Comparison of ENCODE assay signal across 11 cellular contexts in the genomic region with DNA sequence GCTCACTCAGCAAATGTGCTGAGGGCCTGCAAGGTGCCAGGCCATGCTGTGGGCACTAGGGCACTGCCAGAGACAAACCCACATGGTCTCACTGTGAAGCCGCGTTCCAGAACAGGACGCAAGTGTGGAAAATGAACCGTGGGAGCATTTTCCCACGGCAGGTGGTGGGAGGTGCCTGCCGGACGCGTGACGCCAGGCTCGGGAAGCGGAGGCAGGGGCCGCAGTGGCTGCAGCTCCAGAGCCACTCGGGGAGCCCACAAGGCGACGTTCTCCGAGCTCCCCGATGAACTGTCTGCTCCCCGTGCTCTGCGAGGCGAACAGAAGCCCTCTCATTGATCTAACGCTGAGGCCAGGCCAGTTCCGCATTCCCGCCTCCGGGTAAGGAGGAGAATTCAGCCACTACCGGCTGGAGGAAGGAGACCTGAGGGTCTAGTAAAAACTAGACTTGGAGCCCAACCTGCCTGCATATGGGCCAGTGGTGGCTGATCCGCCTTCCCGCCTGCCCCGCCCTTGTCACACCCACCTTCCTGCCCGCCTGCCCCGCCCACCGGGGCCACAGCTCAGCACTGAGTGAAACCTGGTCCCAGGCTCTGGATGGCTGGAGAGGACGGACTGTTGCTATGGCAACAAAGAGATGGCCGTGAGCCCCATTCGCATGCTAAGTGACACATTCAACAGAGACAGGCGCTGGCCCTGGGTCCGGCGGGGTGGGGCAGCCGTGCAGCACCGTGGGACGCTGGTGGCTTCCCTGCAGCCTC. TPM values are rescaled to one million over a fixed set of nuclear protein-coding genes. Genes with fewer than 3 reads are reported as not detected.
DNase-seq lines count a peak whose midpoint lies in the region; ATAC-seq and TF ChIP-seq lines count a peak whose summit lies in the region.
"Had no signal": no experiment of that assay in that cellular context is flagged by ENCODE, and none has a peak within 500 bp of the region (broad histone marks: within the 10 kb centered on the region; RNA-seq: fewer than 3 reads in every experiment).

No MANE protein-coding gene starts in this region.

- peaks cover 0 to under 1% (median 0%) of the 10 kb centered on the region in 3 donors for H3K9me3 ChIP-seq in esophagus squamous epithelium

- no peak for TF ChIP-seq POLR2A in esophagus squamous epithelium (IDR thresholded peaks at IDR 0.05)

- peak; percentile 7 for DNase-seq in NCI-H82 (lab: John Stamatoyannopoulos, UW)
- no peak for DNase-seq in NCI-H82 treated with DMSO at 0.1 percent for 48 hours (lab: John Stamatoyannopoulos, UW; ENCODE audit: unreplicated experiment)
- DNase-seq in NOMO-1 treated with DMSO at 0.1 percent for 48 hours (lab: John Stamatoyannopoulos, UW; ENCODE audit: unreplicated experiment): peak; percentile 19
- DNase-seq in cerebellum (ENCODE audit: low spot score): peak; percentile 96
- peak; percentile 28 for DNase-seq in stimulated activated CD4-positive, alpha-beta T cell treated with anti-CD3 and anti-CD28 coated beads, Interleukin-4, amount 100 ng/mL, for 1 hour
- DNase-seq in NCI-H128 (lab: John Stamatoyannopoulos, UW; ENCODE audit: unreplicated experiment): no peak
- DNase-seq in esophagus squamous epithelium (lab: John Stamatoyannopoulos, UW): no peak
- DNase-seq: cortex of kidney, NCI-H446 had no signal

- peaks cover 0 to 13% (median 7%) of the 10 kb centered on the region in 3 donors for H3K4me1 ChIP-seq in esophagus squamous epithelium

- 20 to 30% methylated on average over 2 to 4 of the region's 40 CpGs for WGBS in esophagus squamous epithelium, 2 donors

- no peak overlapping the region for H3K4me3 ChIP-seq in esophagus squamous epithelium

- H3K27ac ChIP-seq in esophagus squamous epithelium: no peak overlapping the region

- intact Hi-C loops in esophagus squamous epithelium (cut with DNase I): no loop called here

- no peaks in the 10 kb centered on the region for H3K36me3 ChIP-seq in esophagus squamous epithelium

- TF ChIP-seq CTCF in esophagus squamous epithelium (IDR thresholded peaks at IDR 0.05): no peak

- H3K27me3 ChIP-seq in esophagus squamous epithelium: peaks cover 0 to 100% (median 4%) of the 10 kb centered on the region in 4 donors

- no peak for ATAC-seq in HG02884 (IDR thresholded peaks at IDR 0.05; ENCODE audit: unreplicated experiment)

RNA-seq across cellular contexts. Expression of a gene that starts 13.2 kb away (rescaled TPM):
- total RNA-seq in cerebellum (3.4 TPM), esophagus squamous epithelium (not detected)
- total RNA-seq: kidney epithelial cell had no signal

RNA-seq across cellular contexts. Expression of a gene that starts 59.1 kb away (rescaled TPM):
- total RNA-seq in cerebellum: 3.1 TPM
- total RNA-seq in esophagus squamous epithelium: under 1 TPM in 3 of 4 donors, not detected in 1; 0.19 to 0.64 (median 0.53) TPM

Comparison
In these comparisons a context has a peak if more than half of its experiments do, and no peak if none do; other contexts are left out.
1. DNase-seq: peak in NCI-H82 (single experiment), NOMO-1 treated with DMSO at 0.1 percent for 48 hours (single experiment), cerebellum (single experiment) and stimulated activated CD4-positive, alpha-beta T cell treated with anti-CD3 and anti-CD28 coated beads, Interleukin-4, amount 100 ng/mL, for 1 hour (single experiment); none in NCI-H82 treated with DMSO at 0.1 percent for 48 hours (single experiment), NCI-H128 (single experiment) and esophagus squamous epithelium (single experiment).